In the genomic region with DNA sequence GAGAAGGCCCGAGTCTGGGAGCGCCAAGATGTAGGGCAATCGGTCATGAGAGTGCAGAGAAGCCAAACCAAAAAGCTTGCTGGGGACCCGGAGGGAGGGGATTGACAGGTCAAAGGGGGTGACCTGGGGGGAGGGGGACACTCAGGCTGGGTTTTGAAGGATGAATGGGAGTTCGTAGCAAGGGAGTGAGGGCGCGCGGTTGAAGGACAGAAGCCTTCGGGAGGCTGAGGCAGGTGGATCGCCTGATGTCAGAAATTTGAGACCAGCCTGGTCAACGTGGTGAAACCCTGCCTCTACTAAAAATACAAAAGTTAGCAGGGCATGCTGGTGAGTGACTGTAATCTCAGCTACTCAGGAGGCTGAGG, we compare ENCODE assay signal across 9 cellular contexts. TPM values are rescaled to one million over a fixed set of nuclear protein-coding genes. Genes with fewer than 3 reads are reported as not detected.
DNase-seq lines count a peak whose midpoint lies in the region; ATAC-seq and TF ChIP-seq lines count a peak whose summit lies in the region.
"Not testable (repeated sequence)": the region's sequence is repeated elsewhere in the genome, so short reads cannot be mapped to it uniquely, and the experiment has no call there.
"Had no signal": no experiment of that assay in that cellular context is flagged by ENCODE, and none has a peak within 500 bp of the region (broad histone marks: within the 10 kb centered on the region; RNA-seq: fewer than 3 reads in every experiment).

No MANE protein-coding gene starts in this region.

- H4K20me1 ChIP-seq in DOHH2 (ENCODE audit: control insufficient read depth, insufficient read depth, low read depth, low read length) = not testable (repeated sequence)

- not testable (repeated sequence) for ATAC-seq in body of pancreas

- H3K4me2 ChIP-seq in DOHH2 (ENCODE audit: low read length) = peak overlapping the region; percentile 92
- not testable (repeated sequence) for H3K4me2 ChIP-seq in mesendoderm (ENCODE audit: low read length)

- not testable (repeated sequence) for DNase-seq in LNCaP clone FGC (ENCODE audit: low read depth); body of pancreas; fibroblast of pulmonary artery (ENCODE audit: low read depth); retinal pigment epithelial cell (ENCODE audit: low read depth)
- peak; percentile 7 for DNase-seq in activated CD4-positive, alpha-beta T cell treated with anti-CD3 and anti-CD28 coated beads for 48 hours
- peak; percentile 26 for DNase-seq in mesendoderm
- peak; percentile 51 for DNase-seq in ureter (ENCODE audit: low spot score)

- H3K79me1 ChIP-seq in mesendoderm (ENCODE audit: low read length) = not testable (repeated sequence)

- not testable (repeated sequence) for H3K79me2 ChIP-seq in DOHH2 (ENCODE audit: control insufficient read depth, low read length)
- H3K79me2 ChIP-seq in mesendoderm (ENCODE audit: control insufficient read depth, insufficient read depth, low read length) = peaks cover 15% of the 10 kb centered on the region

- not testable (repeated sequence) for H3K18ac ChIP-seq in mesendoderm (ENCODE audit: low read length)

- H3K4me3 ChIP-seq in DOHH2 (ENCODE audit: low read length) (peak overlapping the region; percentile 70), LNCaP clone FGC (ENCODE audit: low read depth, low read length) (peak overlapping the region; percentile 55), body of pancreas (peak overlapping the region in 1 of 2 donors; percentile 55), fibroblast of pulmonary artery (replicated peaks; ENCODE audit: low read depth, low read length) (peak overlapping the region; percentile 63), retinal pigment epithelial cell (ENCODE audit: low read length) (peak overlapping the region; percentile 63)
- not testable (repeated sequence) for H3K4me3 ChIP-seq in mesendoderm (ENCODE audit: low read length)

- not testable (repeated sequence) for TF ChIP-seq CTCF in DOHH2 (IDR thresholded peaks at IDR 0.05; ENCODE audit: low read depth, low read length, poor library complexity, severe bottlenecking); LNCaP clone FGC (IDR thresholded peaks at IDR 0.05; ENCODE audit: control insufficient read depth, extremely low read depth, insufficient read depth); body of pancreas (IDR thresholded peaks at IDR 0.05); fibroblast of pulmonary artery (IDR thresholded peaks at IDR 0.05; ENCODE audit: low read length, missing control alignments); retinal pigment epithelial cell (conservative IDR thresholded peaks at IDR 0.05; ENCODE audit: low read depth, low read length)

- not testable (repeated sequence) for H3K9me2 ChIP-seq in DOHH2 (replicated peaks; ENCODE audit: control insufficient read depth, low read length)

- not testable (repeated sequence) for H3F3A ChIP-seq in DOHH2 (ENCODE audit: control insufficient read depth, insufficient read depth)

- not testable (repeated sequence) for TF ChIP-seq POLR2A in body of pancreas (IDR thresholded peaks at IDR 0.05)

- H3K9me3 ChIP-seq in DOHH2 (ENCODE audit: control insufficient read depth, insufficient read depth, low read length); body of pancreas: not testable (repeated sequence)

- peak overlapping the region; percentile 59 for H3K9ac ChIP-seq in mesendoderm (ENCODE audit: low read length)

- peaks cover 18% of the 10 kb centered on the region for H3K4me1 ChIP-seq in DOHH2 (ENCODE audit: control insufficient read depth, low read length)
- H3K4me1 ChIP-seq in body of pancreas = peaks cover 18% of the 10 kb centered on the region
- not testable (repeated sequence) for H3K4me1 ChIP-seq in mesendoderm (ENCODE audit: control insufficient read depth, low read depth, low read length)

- not testable (repeated sequence) for H2AK5ac ChIP-seq in mesendoderm (ENCODE audit: low read length)

- not testable (repeated sequence) for H2BK5ac ChIP-seq in mesendoderm (ENCODE audit: low read length)

- intact Hi-C loops in body of pancreas (cut with DNase I) = not testable (repeated sequence)

- not testable (repeated sequence) for H2BK120ac ChIP-seq in mesendoderm (ENCODE audit: low read depth, low read length)

- not testable (repeated sequence) for H3K23ac ChIP-seq in mesendoderm (ENCODE audit: low read length)

- H2BK15ac ChIP-seq in mesendoderm (replicated peaks; ENCODE audit: low read depth) = not testable (repeated sequence)

- not testable (repeated sequence) for H3K36me3 ChIP-seq in DOHH2 (ENCODE audit: control insufficient read depth, low read length); body of pancreas (replicated peaks in 1 of 2; ENCODE audit: insufficient read depth in 1 of 2, low read depth in 2 of 2); mesendoderm (ENCODE audit: control insufficient read depth, insufficient read depth, low read length)

- WGBS in body of pancreas, 2 donors = 42 to 48% methylated on average over 11 of the region's 11 CpGs
- WGBS in mesendoderm (ENCODE audit: extremely low coverage, insufficient coverage, low lambda C conversion rate) = no CpG with 5 or more reads among the region's 11 CpGs

- not testable (repeated sequence) for H3K4ac ChIP-seq in mesendoderm (ENCODE audit: low read depth, low read length)

- H3K56ac ChIP-seq in mesendoderm (ENCODE audit: low read length) = peak overlapping the region; percentile 50

- not testable (repeated sequence) for H3K27ac ChIP-seq in DOHH2 (ENCODE audit: low read depth, low read length); mesendoderm (ENCODE audit: low read depth, low read length)
- peak overlapping the region in 3 of 4 donors; percentile 64 to 81 (median 80) for H3K27ac ChIP-seq in body of pancreas

- not testable (repeated sequence) for H4K5ac ChIP-seq in mesendoderm (ENCODE audit: low read length)

- H3K27me3 ChIP-seq in DOHH2 (ENCODE audit: control insufficient read depth, low read length) = peaks cover 18% of the 10 kb centered on the region
- H3K27me3 ChIP-seq in body of pancreas; mesendoderm (ENCODE audit: insufficient read depth, low read length, poor library complexity): not testable (repeated sequence)

- H4K8ac ChIP-seq in mesendoderm (ENCODE audit: low read depth, low read length) = not testable (repeated sequence)

RNA-seq across cellular contexts. Expression of a gene that starts 35.0 kb away (rescaled TPM):
- total RNA-seq in body of pancreas (not detected), ureter (not detected)
- polyA plus RNA-seq in mesendoderm (2013, experiment 1 of 2) = not detected
- polyA plus RNA-seq in mesendoderm (2013, experiment 2 of 2) = not detected
- total RNA-seq: mesenteric fat pad had no signal

RNA-seq across cellular contexts. Expression of a gene that starts 52.8 kb away (rescaled TPM):
- total RNA-seq in body of pancreas = 1 to 10 TPM in 1 of 2 donors, under 1 TPM in 1; 0.78 to 4.0 TPM
- not detected for polyA plus RNA-seq in mesendoderm (2013, experiment 1 of 2)
- not detected for polyA plus RNA-seq in mesendoderm (2013, experiment 2 of 2)
- total RNA-seq in ureter = 1.1 TPM
- total RNA-seq: mesenteric fat pad had no signal
